In genomic region chr5:96679293-96679692, GRCh38 we compare ENCODE assay signal across 22 cellular contexts. TPM values are rescaled to one million over a fixed set of nuclear protein-coding genes. Genes with fewer than 3 reads are reported as not detected.
DNase-seq lines count a peak whose midpoint lies in the region; ATAC-seq, FAIRE-seq and TF ChIP-seq lines count a peak whose summit lies in the region.
"Had no signal": no experiment of that assay in that cellular context is flagged by ENCODE, and none has a peak within 500 bp of the region (broad histone marks: within the 10 kb centered on the region; RNA-seq: fewer than 3 reads in every experiment).

No MANE protein-coding gene starts in this region.

- DNase-seq in right atrium auricular region (ENCODE audit: low spot score) (no peak), left ventricle myocardium inferior (no peak), keratinocyte (ENCODE audit: low read depth, low spot score) (no peak), NCI-H2107 (lab: John Stamatoyannopoulos, UW) (no peak), GM13977 (ENCODE audit: low spot score) (no peak)
- DNase-seq: GDM1, H7, NCI-H1092 treated with DMSO at 0.1 percent for 48 hours, NCI-H1436 treated with DMSO at 0.1 percent for 48 hours, NCI-H2029, NCI-H226, NCI-H524 treated with DMSO at 0.1 percent for 48 hours, OCI-M1, SW 1271 had no signal

- dilution Hi-C loops in keratinocyte (cut with MboI; ENCODE audit: extremely low pct_ligation_motif_present, low sequenced_read_pairs), result no loop called here

- no peaks in the 10 kb centered on the region for H3K27me3 ChIP-seq in right atrium auricular region
- no peaks in the 10 kb centered on the region for H3K27me3 ChIP-seq in left ventricle myocardium inferior (ENCODE audit: low read depth)
- H3K27me3 ChIP-seq in keratinocyte (ENCODE audit: control insufficient read depth, extremely low read depth, insufficient read depth, low read length), result no peaks in the 10 kb centered on the region

- H3K4me3 ChIP-seq in right atrium auricular region (no peak overlapping the region), left ventricle myocardium inferior (no peak overlapping the region), keratinocyte (ENCODE audit: control insufficient read depth in 2 of 3, extremely low read depth in 1 of 3, insufficient read depth in 2 of 3, low read depth in 1 of 3, low read length in 3 of 3) (no peak overlapping the region)
- H3K4me3 ChIP-seq: K562 had no signal

- H3K27ac ChIP-seq in right atrium auricular region, result peak overlapping the region; percentile 12 to 48
- no peak overlapping the region for H3K27ac ChIP-seq in left ventricle myocardium inferior (replicated peaks)
- no peak overlapping the region for H3K27ac ChIP-seq in keratinocyte (ENCODE audit: control insufficient read depth, insufficient read depth, low read length)
- H3K27ac ChIP-seq: C4-2B, HL-60 had no signal

- peak; percentile 23 for FAIRE-seq in keratinocyte (lab: Jason Lieb, UNC)
- FAIRE-seq: A204.1, HepG2, K562 had no signal

- no peak overlapping the region for H3K9ac ChIP-seq in keratinocyte (ENCODE audit: control insufficient read depth, extremely low read depth, insufficient read depth, low read length)

- no peak overlapping the region for H3K4me2 ChIP-seq in keratinocyte (ENCODE audit: control insufficient read depth, extremely low read depth, insufficient read depth, low read depth, low read length)

- H3K4me1 ChIP-seq in right atrium auricular region, result peaks cover 0 to 36% of the 10 kb centered on the region in 2 donors
- peaks cover 31% of the 10 kb centered on the region for H3K4me1 ChIP-seq in left ventricle myocardium inferior
- peaks cover 9% of the 10 kb centered on the region for H3K4me1 ChIP-seq in keratinocyte (ENCODE audit: control insufficient read depth, extremely low read depth, insufficient read depth, low read length)

- H4K20me1 ChIP-seq in keratinocyte (ENCODE audit: control insufficient read depth, extremely low read depth, insufficient read depth, low read length), result peaks cover 3% of the 10 kb centered on the region

- intact Hi-C loops in left ventricle myocardium inferior (cut with micrococcal nuclease), result no loop called here

- peaks cover 15% of the 10 kb centered on the region for H3K4me1 Mint-ChIP-seq in activated T-helper 17 cell treated with anti-CD3 and anti-CD28 coated beads, Interleukin-2, amount 50 U/mL, for 72 hours

- no peaks in the 10 kb centered on the region for H3K9me3 Mint-ChIP-seq in activated T-helper 17 cell treated with anti-CD3 and anti-CD28 coated beads, Interleukin-2, amount 50 U/mL, for 72 hours

- ATAC-seq in activated T-helper 17 cell treated with anti-CD3 and anti-CD28 coated beads, Interleukin-2, amount 50 U/mL, for 72 hours (replicated peaks), result no peak
- no peak for ATAC-seq in HG03097 (IDR thresholded peaks at IDR 0.05; ENCODE audit: low FRiP score, unreplicated experiment)
- ATAC-seq: HepG2, K562, Right ventricle myocardium inferior had no signal

- peaks cover 20% of the 10 kb centered on the region for H3K79me2 ChIP-seq in keratinocyte (ENCODE audit: control insufficient read depth, insufficient read depth, low read length)

- H3K27me3 Mint-ChIP-seq in activated T-helper 17 cell treated with anti-CD3 and anti-CD28 coated beads, Interleukin-2, amount 50 U/mL, for 72 hours, result no peaks in the 10 kb centered on the region

- H3K36me3 Mint-ChIP-seq in activated T-helper 17 cell treated with anti-CD3 and anti-CD28 coated beads, Interleukin-2, amount 50 U/mL, for 72 hours (ENCODE audit: low read depth), result peaks cover 55% of the 10 kb centered on the region

- H3K4me3 Mint-ChIP-seq in activated T-helper 17 cell treated with anti-CD3 and anti-CD28 coated beads, Interleukin-2, amount 50 U/mL, for 72 hours, result no peak overlapping the region

- no peak overlapping the region for H2AFZ ChIP-seq in keratinocyte (ENCODE audit: control insufficient read depth, low read length)

- H3K9me3 ChIP-seq in right atrium auricular region, result no peaks in the 10 kb centered on the region
- no peaks in the 10 kb centered on the region for H3K9me3 ChIP-seq in left ventricle myocardium inferior (replicated peaks)
- no peaks in the 10 kb centered on the region for H3K9me3 ChIP-seq in keratinocyte (ENCODE audit: control insufficient read depth, low read depth, low read length)

- in situ Hi-C loops in GM13977 (cut with MboI; ENCODE audit: low pct_unique_long_range_greater_than_20kb, low sequenced_read_pairs, unreplicated experiment), result no loop called here

- H3K27ac Mint-ChIP-seq in activated T-helper 17 cell treated with anti-CD3 and anti-CD28 coated beads, Interleukin-2, amount 50 U/mL, for 72 hours, result peak overlapping the region; percentile 9

- H3K36me3 ChIP-seq in right atrium auricular region (no peaks in the 10 kb centered on the region), left ventricle myocardium inferior (peaks cover 19% of the 10 kb centered on the region), keratinocyte (ENCODE audit: control insufficient read depth in 2 of 2, extremely low read depth in 1 of 2, insufficient read depth in 2 of 2, low read length in 2 of 2) (peaks cover 2 to 3% of the 10 kb centered on the region in 2 experiments)

- H3K9me1 ChIP-seq in keratinocyte (ENCODE audit: control insufficient read depth, extremely low read depth, insufficient read depth, low read length), result no peaks in the 10 kb centered on the region

- TF ChIP-seq CTCF in right atrium auricular region (IDR thresholded peaks at IDR 0.05) (no peak), left ventricle myocardium inferior (IDR thresholded peaks at IDR 0.05; ENCODE audit: borderline replicate concordance) (no peak), keratinocyte (optimal IDR thresholded peaks at IDR 0.05 in 1 of 3, IDR thresholded peaks at IDR 0.05 in 1 of 3, conservative IDR thresholded peaks at IDR 0.05 in 1 of 3; ENCODE audit: extremely low read depth in 1 of 3, insufficient read depth in 2 of 3, low read length in 3 of 3) (no peak), GM13977 (IDR thresholded peaks at IDR 0.05; ENCODE audit: extremely low read depth, insufficient read depth, missing control alignments) (no peak)

RNA-seq across cellular contexts. Expression of gene CAST, which starts 17.1 kb away (rescaled TPM):
- total RNA-seq in right atrium auricular region (100 to 1,000 TPM; 439 to 631 TPM), left ventricle myocardium inferior (649 TPM)
- total RNA-seq in activated T-helper 17 cell treated with anti-CD3 and anti-CD28 coated beads, Interleukin-2, amount 50 U/mL, for 72 hours, result 100 to 1,000 TPM; 165 to 229 TPM
- 148 to 343 TPM (median 238 TPM) in 3 replicates for polyA plus RNA-seq in keratinocyte
- polyA plus RNA-seq in keratinocyte (2011; ENCODE audit: low read depth), result 1,030 TPM
- 209 and 268 TPM in 2 replicates for polyA plus RNA-seq in keratinocyte (2011; cell fraction: cytosol; rRNA removed)
- polyA plus RNA-seq in keratinocyte (2011; cell fraction: nucleus; rRNA removed), result 383 and 505 TPM in 2 replicates
- polyA plus RNA-seq in keratinocyte (2012; ENCODE audit: low replicate concordance), result 252 and 292 TPM in 2 replicates
- polyA minus RNA-seq in keratinocyte, result 62.9 to 205 TPM (median 111 TPM) in 3 replicates
- polyA minus RNA-seq in keratinocyte (2011; cell fraction: cytosol; rRNA and poly(A)+ RNA removed), result 227 TPM
- 331 and 508 TPM in 2 replicates for polyA minus RNA-seq in keratinocyte (2011; cell fraction: nucleus; rRNA and poly(A)+ RNA removed)

Comparison
In these comparisons a context has a peak if more than half of its experiments do, and no peak if none do; other contexts are left out.
1. H3K27ac ChIP-seq: peak in right atrium auricular region (2 of 2); none in left ventricle myocardium inferior (single experiment) and keratinocyte (single experiment).